In the genomic region with DNA sequence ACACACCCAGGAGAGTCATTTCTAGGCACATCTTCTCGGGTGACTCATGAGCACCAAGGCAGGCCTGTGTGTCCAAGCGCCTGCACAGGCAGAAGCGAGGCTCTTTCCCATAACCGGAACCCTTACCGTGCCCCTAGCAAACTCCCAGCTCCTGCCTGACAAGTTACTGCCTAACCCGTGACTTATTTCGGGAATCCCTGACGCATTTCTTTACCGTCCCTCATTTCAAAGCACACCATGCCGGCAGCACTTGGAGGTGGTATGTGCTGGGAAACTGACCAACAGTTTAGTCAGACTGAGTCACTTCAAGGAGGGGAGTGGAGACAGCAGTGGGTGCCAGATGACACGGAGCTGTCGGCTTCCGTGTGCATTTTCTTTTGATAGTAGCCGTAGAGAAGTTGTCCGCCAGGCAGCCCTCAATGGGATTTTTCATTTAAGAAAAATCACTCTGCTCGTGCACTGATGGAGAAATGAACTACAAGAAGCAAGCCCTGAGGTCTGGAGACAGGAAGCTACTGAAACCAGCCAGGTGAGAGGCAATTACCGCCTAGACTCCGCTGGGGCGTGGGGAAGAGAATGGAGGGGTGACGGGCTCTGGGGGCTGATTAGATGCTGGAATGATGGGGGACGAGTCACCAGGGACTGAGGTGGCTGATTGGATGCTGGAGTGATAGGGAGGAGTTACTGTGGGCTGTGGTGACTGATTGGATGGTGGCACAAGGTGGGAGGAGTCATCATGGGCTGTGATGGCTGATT, we compare ENCODE assay signal across 10 cellular contexts. TPM values are rescaled to one million over a fixed set of nuclear protein-coding genes. Genes with fewer than 3 reads are reported as not detected.
DNase-seq lines count a peak whose midpoint lies in the region; ATAC-seq and TF ChIP-seq lines count a peak whose summit lies in the region.
"Had no signal": no experiment of that assay in that cellular context is flagged by ENCODE, and none has a peak within 500 bp of the region (broad histone marks: within the 10 kb centered on the region; RNA-seq: fewer than 3 reads in every experiment).

No MANE protein-coding gene starts in this region.

- 71 to 84% (median 80%) methylated on average over 21 of the region's 21 CpGs for WGBS in stomach, 5 donors

- H3K9ac ChIP-seq in adipocyte (ENCODE audit: low read length): peak overlapping the region; percentile 69

- H3K27ac ChIP-seq in right atrium auricular region (peak overlapping the region; percentile 59 to 87), stomach (peak overlapping the region in 4 of 5 donors; percentile 8 to 70 (median 36)), caudate nucleus (ENCODE audit: low read depth, low read length) (no peak overlapping the region)
- H3K27ac ChIP-seq: VCaP had no signal

- CTCF ChIA-PET in HEK293T (lab: Yijun Ruan, JAX): no interaction called here

- POLR2A ChIA-PET in HEK293T (lab: Yijun Ruan, JAX): no interaction called here

- no peak for TF ChIP-seq CTCF in right atrium auricular region (IDR thresholded peaks at IDR 0.05)
- no peak for TF ChIP-seq CTCF in stomach (IDR thresholded peaks at IDR 0.05)

- no peak for ATAC-seq in GM18502 (IDR thresholded peaks at IDR 0.05; ENCODE audit: poor library complexity, unreplicated experiment)

- no peaks in the 10 kb centered on the region for H3K27me3 ChIP-seq in adipocyte (replicated peaks; ENCODE audit: control insufficient read depth, insufficient read depth, low read length)
- no peaks in the 10 kb centered on the region for H3K27me3 ChIP-seq in right atrium auricular region
- H3K27me3 ChIP-seq in stomach: no peaks in the 10 kb centered on the region

- no peaks in the 10 kb centered on the region for H3K36me3 ChIP-seq in adipocyte (ENCODE audit: control insufficient read depth, insufficient read depth, low read length, severe bottlenecking)
- no peaks in the 10 kb centered on the region for H3K36me3 ChIP-seq in right atrium auricular region
- no peaks in the 10 kb centered on the region for H3K36me3 ChIP-seq in stomach

- DNase-seq in HEK293T (ENCODE audit: extremely low spot score) (peak; percentile 32), adipocyte (ENCODE audit: low read depth) (peak; percentile 95), right atrium auricular region (ENCODE audit: low spot score) (peak; percentile 87), stomach (no peak), globus pallidus (ENCODE audit: low spot score) (no peak), caudate nucleus (lab: John Stamatoyannopoulos, UW) (no peak), activated T-cell treated with anti-CD3 and anti-CD28 coated beads for 4 hours (no peak)
- DNase-seq: naive B cell had no signal

- no peak for TF ChIP-seq POLR2A in stomach (IDR thresholded peaks at IDR 0.05)

- H3K4me1 ChIP-seq in adipocyte (ENCODE audit: control insufficient read depth, insufficient read depth, low read length): peaks cover 37% of the 10 kb centered on the region
- H3K4me1 ChIP-seq in right atrium auricular region: peaks cover 0 to 16% of the 10 kb centered on the region in 2 donors
- H3K4me1 ChIP-seq in stomach: peaks cover 8 to 16% (median 9%) of the 10 kb centered on the region in 4 donors

- peak; percentile 73 for TF ChIP-seq EP300 in stomach (IDR thresholded peaks at IDR 0.05)

- H3K9me3 ChIP-seq in adipocyte (ENCODE audit: control insufficient read depth, low read length) (no peaks in the 10 kb centered on the region), right atrium auricular region (no peaks in the 10 kb centered on the region), stomach (no peaks in the 10 kb centered on the region)

- peak overlapping the region; percentile 73 for H3K4me3 ChIP-seq in adipocyte (ENCODE audit: low read length)
- H3K4me3 ChIP-seq in right atrium auricular region: peak overlapping the region in 1 of 2 donors; percentile 15
- H3K4me3 ChIP-seq in stomach: no peak overlapping the region

- intact Hi-C loops in stomach (cut with DNase I; ENCODE audit: low total_unique reads): no loop called here

TF ChIP-seq in HEK293T, 16 proteins besides CTCF, POLR2A, EP300 and RAD21:
- no peak for TF ChIP-seq LEF1 (IDR thresholded peaks at IDR 0.05; ENCODE audit: borderline replicate concordance)
- no peak for TF ChIP-seq NFRKB (IDR thresholded peaks at IDR 0.05)
- TF ChIP-seq ARNT (IDR thresholded peaks at IDR 0.05): no peak
- no peak for TF ChIP-seq FOXM1 (IDR thresholded peaks at IDR 0.05; ENCODE audit: borderline replicate concordance)
- no peak for TF ChIP-seq HDGF (IDR thresholded peaks at IDR 0.05; ENCODE audit: borderline replicate concordance)
- no peak for TF ChIP-seq SP1 (IDR thresholded peaks at IDR 0.05)
- TF ChIP-seq L3MBTL2 (conservative IDR thresholded peaks at IDR 0.05): no peak
- no peak for TF ChIP-seq ELF4 (IDR thresholded peaks at IDR 0.05)
- TF ChIP-seq SUZ12 (IDR thresholded peaks at IDR 0.05): no peak
- no peak for TF ChIP-seq BHLHE40 (IDR thresholded peaks at IDR 0.05; ENCODE audit: borderline replicate concordance)
- no peak for TF ChIP-seq FOXK2 (IDR thresholded peaks at IDR 0.05)
- TF ChIP-seq TARDBP (IDR thresholded peaks at IDR 0.05): no peak
- TF ChIP-seq CTBP1 (IDR thresholded peaks at IDR 0.05; ENCODE audit: borderline replicate concordance): no peak

RNA-seq across cellular contexts. Expression of gene HRH1, which starts 17.2 kb away (rescaled TPM):
- 1 to 10 TPM; 1.6 to 3.5 TPM for total RNA-seq in right atrium auricular region
- 1 to 10 TPM in 2 of 5 donors, under 1 TPM in 2, not detected in 1; under 0.01 to 5.0 (median 1.5) TPM for total RNA-seq in stomach
- under 1 TPM; 0.31 to 0.80 (median 0.37) TPM for polyA plus RNA-seq in stomach

Comparison
In these comparisons a context has a peak if more than half of its experiments do, and no peak if none do; other contexts are left out.
1. DNase-seq: peak in HEK293T (single experiment), adipocyte (single experiment) and right atrium auricular region (single experiment); none in stomach (single experiment), globus pallidus (single experiment), caudate nucleus (0 of 61) and activated T-cell treated with anti-CD3 and anti-CD28 coated beads for 4 hours (single experiment).